ENCODE assay signal across 1 cellular context in genomic region chr19:55250262-55251036, GRCh38.
TF ChIP-seq lines count a peak whose summit lies in the region.

No MANE protein-coding gene starts in this region.

TF ChIP-seq in K562, 482 proteins besides CTCF, POLR2A, EP300 and RAD21:
- TF ChIP-seq POLR2G (IDR thresholded peaks at IDR 0.05; ENCODE audit: low read depth, low read length): no peak
- TF ChIP-seq, protein P1, sequence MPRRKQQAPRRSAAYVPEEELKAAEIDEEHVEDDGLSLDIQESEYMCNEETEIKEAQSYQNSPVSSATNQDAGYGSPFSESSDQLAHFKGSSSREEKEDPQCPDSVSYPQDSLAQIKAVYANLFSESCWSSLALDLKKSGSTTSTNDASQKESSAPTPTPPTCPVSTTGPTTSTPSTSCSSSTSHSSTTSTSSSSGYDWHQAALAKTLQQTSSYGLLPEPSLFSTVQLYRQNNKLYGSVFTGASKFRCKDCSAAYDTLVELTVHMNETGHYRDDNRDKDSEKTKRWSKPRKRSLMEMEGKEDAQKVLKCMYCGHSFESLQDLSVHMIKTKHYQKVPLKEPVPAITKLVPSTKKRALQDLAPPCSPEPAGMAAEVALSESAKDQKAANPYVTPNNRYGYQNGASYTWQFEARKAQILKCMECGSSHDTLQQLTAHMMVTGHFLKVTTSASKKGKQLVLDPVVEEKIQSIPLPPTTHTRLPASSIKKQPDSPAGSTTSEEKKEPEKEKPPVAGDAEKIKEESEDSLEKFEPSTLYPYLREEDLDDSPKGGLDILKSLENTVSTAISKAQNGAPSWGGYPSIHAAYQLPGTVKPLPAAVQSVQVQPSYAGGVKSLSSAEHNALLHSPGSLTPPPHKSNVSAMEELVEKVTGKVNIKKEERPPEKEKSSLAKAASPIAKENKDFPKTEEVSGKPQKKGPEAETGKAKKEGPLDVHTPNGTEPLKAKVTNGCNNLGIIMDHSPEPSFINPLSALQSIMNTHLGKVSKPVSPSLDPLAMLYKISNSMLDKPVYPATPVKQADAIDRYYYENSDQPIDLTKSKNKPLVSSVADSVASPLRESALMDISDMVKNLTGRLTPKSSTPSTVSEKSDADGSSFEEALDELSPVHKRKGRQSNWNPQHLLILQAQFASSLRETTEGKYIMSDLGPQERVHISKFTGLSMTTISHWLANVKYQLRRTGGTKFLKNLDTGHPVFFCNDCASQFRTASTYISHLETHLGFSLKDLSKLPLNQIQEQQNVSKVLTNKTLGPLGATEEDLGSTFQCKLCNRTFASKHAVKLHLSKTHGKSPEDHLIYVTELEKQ (CRISPR knock-in tag; IDR thresholded peaks at IDR 0.05): no peak
- TF ChIP-seq PRMT5 (CRISPR knock-in tag; IDR thresholded peaks at IDR 0.05): no peak
- TF ChIP-seq SFPQ (IDR thresholded peaks at IDR 0.05; ENCODE audit: low read depth, low read length): no peak
- peak; percentile 31; the same call in 1 of the 2 replicates for TF ChIP-seq RBFOX2 (IDR thresholded peaks at IDR 0.05; ENCODE audit: low read depth, low read length)
- TF ChIP-seq HOMEZ (CRISPR knock-in tag; IDR thresholded peaks at IDR 0.05): no peak
- TF ChIP-seq ZNF507 (tag; conservative IDR thresholded peaks at IDR 0.05): no peak
- TF ChIP-seq ZBTB8A (IDR thresholded peaks at IDR 0.05; ENCODE audit: partially characterized antibody): no peak
